ENCODE assay signal across 18 cellular contexts in the genomic region with DNA sequence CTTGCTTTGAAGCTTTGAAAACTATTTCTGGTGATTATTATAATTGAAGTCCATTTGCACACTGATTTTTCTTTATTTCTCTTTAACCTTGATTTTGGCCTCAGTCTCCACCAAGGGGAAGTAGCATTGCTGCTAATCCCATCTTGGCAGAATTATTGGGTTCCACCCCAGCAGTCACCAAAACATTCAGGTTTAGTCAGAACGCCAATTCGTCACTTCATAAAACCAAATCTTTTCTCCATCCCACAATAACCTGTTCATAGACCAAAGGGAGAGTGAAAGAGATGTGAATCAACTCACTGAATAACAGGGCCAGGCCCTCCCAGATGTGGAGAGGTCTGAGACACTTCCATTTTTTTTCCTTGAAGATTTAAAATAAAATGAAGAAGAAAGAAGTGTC.
"Had no signal": no experiment of that assay in that cellular context is flagged by ENCODE, and none has a peak within 500 bp of the region (broad histone marks: within the 10 kb centered on the region; RNA-seq: fewer than 3 reads in every experiment).

No MANE protein-coding gene starts in this region.

- DNase-seq: activated B cell treated with CpG ODN at 0.5 μM for 24 hours; activated CD4-positive, alpha-beta T cell treated with anti-CD3 and anti-CD28 coated beads for 4 hours; activated CD8-positive, alpha-beta T cell treated with anti-CD3 and anti-CD28 coated beads for 36 hours; activated naive CD4-positive, alpha-beta T cell; activated naive CD8-positive, alpha-beta T cell treated with anti-CD3 and anti-CD28 coated beads for 36 hours; activated T-cell treated with anti-CD3 and anti-CD28 coated beads, Interleukin-2, amount 50 U/mL, for 1 hour; amniotic stem cell; caudate nucleus; dorsolateral prefrontal cortex; midbrain; occipital lobe; small intestine; stimulated activated CD4-positive, alpha-beta T cell treated with anti-CD3 and anti-CD28 coated beads, Interleukin-4, amount 100 ng/mL, for 1 hour; stomach; testis had no signal

- H3K4me1 ChIP-seq: stomach, testis had no signal

- H3K9me3 ChIP-seq: stomach, testis had no signal

- H3K27me3 ChIP-seq: dorsolateral prefrontal cortex, hepatocyte, stomach, testis had no signal

- H3K36me3 ChIP-seq: stomach had no signal

- ATAC-seq: activated CD8-positive, alpha-beta T cell treated with anti-CD3 and anti-CD28 coated beads for 36 hours; activated T-helper 17 cell treated with anti-CD3 and anti-CD28 coated beads, Interleukin-2, amount 50 U/mL, for 72 hours had no signal

- H3K79me2 ChIP-seq: hepatocyte had no signal

- H2AFZ ChIP-seq: hepatocyte had no signal

- H3K4me3 ChIP-seq: dorsolateral prefrontal cortex, hepatocyte, lung, stomach, testis had no signal

- H3K27ac ChIP-seq: dorsolateral prefrontal cortex, hepatocyte, testis had no signal

- H3K4me2 ChIP-seq: hepatocyte had no signal
